1 cellular context compared by ENCODE assay signal in the genomic region with DNA sequence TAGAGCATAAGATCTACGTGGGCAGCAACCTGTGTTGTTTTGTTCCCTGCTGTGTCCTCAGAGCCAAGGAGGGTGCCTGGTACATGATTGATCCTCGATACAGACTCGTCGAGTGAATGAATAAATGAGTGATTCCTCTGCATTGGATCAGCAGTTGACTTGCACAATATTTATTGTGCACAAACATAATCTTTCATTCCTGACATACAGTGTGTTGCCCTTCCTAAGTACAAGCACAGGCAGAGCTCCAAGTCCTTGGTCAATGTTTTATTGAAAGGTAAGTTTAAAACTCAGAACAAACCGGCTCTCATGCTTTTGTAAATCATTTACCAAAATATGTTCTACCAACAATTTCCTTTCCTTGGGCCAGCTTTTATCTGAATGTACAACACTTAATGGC.
TF ChIP-seq lines count a peak whose summit lies in the region.

No MANE protein-coding gene starts in this region.

TF ChIP-seq in HepG2, 621 proteins besides CTCF, POLR2A, EP300 and RAD21 (continued from another document and continues in another):
- 0 out of 2 replicates have a peak, but pooled peaks have one; percentile 28 for TF ChIP-seq JUND (CRISPR knock-in tag; IDR thresholded peaks at IDR 0.05)
- TF ChIP-seq SETDB1 (CRISPR knock-in tag; IDR thresholded peaks at IDR 0.05; ENCODE audit: borderline replicate concordance), result no peak
- TF ChIP-seq GTF3A (CRISPR knock-in tag; conservative IDR thresholded peaks at IDR 0.05), result no peak
- TF ChIP-seq FOXJ3 (CRISPR knock-in tag; IDR thresholded peaks at IDR 0.05; ENCODE audit: borderline replicate concordance), result peak; percentile 52; the same call in 1 of the 2 replicates
- TF ChIP-seq MAFK (conservative IDR thresholded peaks at IDR 0.05 in 1 of 2, IDR thresholded peaks at IDR 0.05 in 1 of 2; ENCODE audit: low read length in 2 of 2), result no peak
- TF ChIP-seq ZNF510 (CRISPR knock-in tag; IDR thresholded peaks at IDR 0.05; ENCODE audit: low read depth), result no peak
- peak; percentile 55 for TF ChIP-seq GATAD2A (CRISPR knock-in tag; IDR thresholded peaks at IDR 0.05)
- TF ChIP-seq ZFP62 (CRISPR knock-in tag; IDR thresholded peaks at IDR 0.05), result no peak
- no peak for TF ChIP-seq GATAD1 (CRISPR knock-in tag; IDR thresholded peaks at IDR 0.05)
- TF ChIP-seq, protein P1, sequence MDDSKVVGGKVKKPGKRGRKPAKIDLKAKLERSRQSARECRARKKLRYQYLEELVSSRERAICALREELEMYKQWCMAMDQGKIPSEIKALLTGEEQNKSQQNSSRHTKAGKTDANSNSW (CRISPR knock-in tag; IDR thresholded peaks at IDR 0.05; ENCODE audit: borderline replicate concordance), result no peak
- no peak for TF ChIP-seq PHF21A (CRISPR knock-in tag; IDR thresholded peaks at IDR 0.05)
- TF ChIP-seq FOXP1 (IDR thresholded peaks at IDR 0.05), result no peak
- TF ChIP-seq FOXP1 (CRISPR knock-in tag; IDR thresholded peaks at IDR 0.05), result peak; percentile 62; the same call in 1 of the 2 replicates
- TF ChIP-seq XBP1 (CRISPR knock-in tag; IDR thresholded peaks at IDR 0.05), result no peak
- 0 out of 2 replicates have a peak, but pooled peaks have one; percentile 40 for TF ChIP-seq ATF1 (CRISPR knock-in tag; IDR thresholded peaks at IDR 0.05)
- TF ChIP-seq, protein P2, sequence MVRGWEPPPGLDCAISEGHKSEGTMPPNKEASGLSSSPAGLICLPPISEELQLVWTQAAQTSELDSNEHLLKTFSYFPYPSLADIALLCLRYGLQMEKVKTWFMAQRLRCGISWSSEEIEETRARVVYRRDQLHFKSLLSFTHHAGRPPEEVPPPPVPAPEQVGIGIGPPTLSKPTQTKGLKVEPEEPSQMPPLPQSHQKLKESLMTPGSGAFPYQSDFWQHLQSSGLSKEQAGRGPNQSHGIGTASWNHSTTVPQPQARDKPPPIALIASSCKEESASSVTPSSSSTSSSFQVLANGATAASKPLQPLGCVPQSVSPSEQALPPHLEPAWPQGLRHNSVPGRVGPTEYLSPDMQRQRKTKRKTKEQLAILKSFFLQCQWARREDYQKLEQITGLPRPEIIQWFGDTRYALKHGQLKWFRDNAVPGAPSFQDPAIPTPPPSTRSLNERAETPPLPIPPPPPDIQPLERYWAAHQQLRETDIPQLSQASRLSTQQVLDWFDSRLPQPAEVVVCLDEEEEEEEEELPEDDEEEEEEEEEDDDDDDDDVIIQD (CRISPR knock-in tag; IDR thresholded peaks at IDR 0.05; ENCODE audit: low read depth), result peak; percentile 13; the same call in 1 of the 2 replicates
- TF ChIP-seq, protein P3, sequence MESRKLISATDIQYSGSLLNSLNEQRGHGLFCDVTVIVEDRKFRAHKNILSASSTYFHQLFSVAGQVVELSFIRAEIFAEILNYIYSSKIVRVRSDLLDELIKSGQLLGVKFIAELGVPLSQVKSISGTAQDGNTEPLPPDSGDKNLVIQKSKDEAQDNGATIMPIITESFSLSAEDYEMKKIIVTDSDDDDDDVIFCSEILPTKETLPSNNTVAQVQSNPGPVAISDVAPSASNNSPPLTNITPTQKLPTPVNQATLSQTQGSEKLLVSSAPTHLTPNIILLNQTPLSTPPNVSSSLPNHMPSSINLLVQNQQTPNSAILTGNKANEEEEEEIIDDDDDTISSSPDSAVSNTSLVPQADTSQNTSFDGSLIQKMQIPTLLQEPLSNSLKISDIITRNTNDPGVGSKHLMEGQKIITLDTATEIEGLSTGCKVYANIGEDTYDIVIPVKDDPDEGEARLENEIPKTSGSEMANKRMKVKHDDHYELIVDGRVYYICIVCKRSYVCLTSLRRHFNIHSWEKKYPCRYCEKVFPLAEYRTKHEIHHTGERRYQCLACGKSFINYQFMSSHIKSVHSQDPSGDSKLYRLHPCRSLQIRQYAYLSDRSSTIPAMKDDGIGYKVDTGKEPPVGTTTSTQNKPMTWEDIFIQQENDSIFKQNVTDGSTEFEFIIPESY (CRISPR knock-in tag; IDR thresholded peaks at IDR 0.05), result no peak
- TF ChIP-seq, protein P4, sequence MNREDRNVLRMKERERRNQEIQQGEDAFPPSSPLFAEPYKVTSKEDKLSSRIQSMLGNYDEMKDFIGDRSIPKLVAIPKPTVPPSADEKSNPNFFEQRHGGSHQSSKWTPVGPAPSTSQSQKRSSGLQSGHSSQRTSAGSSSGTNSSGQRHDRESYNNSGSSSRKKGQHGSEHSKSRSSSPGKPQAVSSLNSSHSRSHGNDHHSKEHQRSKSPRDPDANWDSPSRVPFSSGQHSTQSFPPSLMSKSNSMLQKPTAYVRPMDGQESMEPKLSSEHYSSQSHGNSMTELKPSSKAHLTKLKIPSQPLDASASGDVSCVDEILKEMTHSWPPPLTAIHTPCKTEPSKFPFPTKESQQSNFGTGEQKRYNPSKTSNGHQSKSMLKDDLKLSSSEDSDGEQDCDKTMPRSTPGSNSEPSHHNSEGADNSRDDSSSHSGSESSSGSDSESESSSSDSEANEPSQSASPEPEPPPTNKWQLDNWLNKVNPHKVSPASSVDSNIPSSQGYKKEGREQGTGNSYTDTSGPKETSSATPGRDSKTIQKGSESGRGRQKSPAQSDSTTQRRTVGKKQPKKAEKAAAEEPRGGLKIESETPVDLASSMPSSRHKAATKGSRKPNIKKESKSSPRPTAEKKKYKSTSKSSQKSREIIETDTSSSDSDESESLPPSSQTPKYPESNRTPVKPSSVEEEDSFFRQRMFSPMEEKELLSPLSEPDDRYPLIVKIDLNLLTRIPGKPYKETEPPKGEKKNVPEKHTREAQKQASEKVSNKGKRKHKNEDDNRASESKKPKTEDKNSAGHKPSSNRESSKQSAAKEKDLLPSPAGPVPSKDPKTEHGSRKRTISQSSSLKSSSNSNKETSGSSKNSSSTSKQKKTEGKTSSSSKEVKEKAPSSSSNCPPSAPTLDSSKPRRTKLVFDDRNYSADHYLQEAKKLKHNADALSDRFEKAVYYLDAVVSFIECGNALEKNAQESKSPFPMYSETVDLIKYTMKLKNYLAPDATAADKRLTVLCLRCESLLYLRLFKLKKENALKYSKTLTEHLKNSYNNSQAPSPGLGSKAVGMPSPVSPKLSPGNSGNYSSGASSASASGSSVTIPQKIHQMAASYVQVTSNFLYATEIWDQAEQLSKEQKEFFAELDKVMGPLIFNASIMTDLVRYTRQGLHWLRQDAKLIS (CRISPR knock-in tag; IDR thresholded peaks at IDR 0.05), result no peak
- no peak for TF ChIP-seq MAF1 (CRISPR knock-in tag; IDR thresholded peaks at IDR 0.05; ENCODE audit: borderline replicate concordance)
- peak; percentile 98 for TF ChIP-seq HOXD1 (CRISPR knock-in tag; IDR thresholded peaks at IDR 0.05)
- no peak for TF ChIP-seq ZNF343 (CRISPR knock-in tag; IDR thresholded peaks at IDR 0.05)
- TF ChIP-seq SALL2 (CRISPR knock-in tag; IDR thresholded peaks at IDR 0.05), result no peak
- TF ChIP-seq IKZF1 (IDR thresholded peaks at IDR 0.05), result no peak
- TF ChIP-seq CENPT (CRISPR knock-in tag; IDR thresholded peaks at IDR 0.05; ENCODE audit: low read depth), result no peak
- peak; percentile 84 for TF ChIP-seq ZNF24 (IDR thresholded peaks at IDR 0.05)
- TF ChIP-seq NR3C1 (CRISPR knock-in tag; IDR thresholded peaks at IDR 0.05), result no peak
- no peak for TF ChIP-seq ZSCAN20 (CRISPR knock-in tag; IDR thresholded peaks at IDR 0.05; ENCODE audit: borderline replicate concordance)
- TF ChIP-seq SALL1 (CRISPR knock-in tag; IDR thresholded peaks at IDR 0.05), result peak; percentile 61; the same call in 1 of the 2 replicates
- no peak for TF ChIP-seq SP4 (CRISPR knock-in tag; IDR thresholded peaks at IDR 0.05)
- peak; percentile 77 for TF ChIP-seq CEBPB (IDR thresholded peaks at IDR 0.05; ENCODE audit: borderline replicate concordance, low read depth, low read length)
- TF ChIP-seq RBM39 (IDR thresholded peaks at IDR 0.05; ENCODE audit: low read depth, low read length, poor library complexity, severe bottlenecking), result no peak
- no peak for TF ChIP-seq ARNT2 (CRISPR knock-in tag; IDR thresholded peaks at IDR 0.05; ENCODE audit: low read depth)
- TF ChIP-seq, protein P5, sequence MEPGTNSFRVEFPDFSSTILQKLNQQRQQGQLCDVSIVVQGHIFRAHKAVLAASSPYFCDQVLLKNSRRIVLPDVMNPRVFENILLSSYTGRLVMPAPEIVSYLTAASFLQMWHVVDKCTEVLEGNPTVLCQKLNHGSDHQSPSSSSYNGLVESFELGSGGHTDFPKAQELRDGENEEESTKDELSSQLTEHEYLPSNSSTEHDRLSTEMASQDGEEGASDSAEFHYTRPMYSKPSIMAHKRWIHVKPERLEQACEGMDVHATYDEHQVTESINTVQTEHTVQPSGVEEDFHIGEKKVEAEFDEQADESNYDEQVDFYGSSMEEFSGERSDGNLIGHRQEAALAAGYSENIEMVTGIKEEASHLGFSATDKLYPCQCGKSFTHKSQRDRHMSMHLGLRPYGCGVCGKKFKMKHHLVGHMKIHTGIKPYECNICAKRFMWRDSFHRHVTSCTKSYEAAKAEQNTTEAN (CRISPR knock-in tag; conservative IDR thresholded peaks at IDR 0.05), result peak; percentile 77
- TF ChIP-seq ELF4 (CRISPR knock-in tag; IDR thresholded peaks at IDR 0.05; ENCODE audit: borderline replicate concordance), result no peak
- TF ChIP-seq GATA4 (IDR thresholded peaks at IDR 0.05; ENCODE audit: borderline replicate concordance, low read depth), result no peak
- TF ChIP-seq, protein P6, sequence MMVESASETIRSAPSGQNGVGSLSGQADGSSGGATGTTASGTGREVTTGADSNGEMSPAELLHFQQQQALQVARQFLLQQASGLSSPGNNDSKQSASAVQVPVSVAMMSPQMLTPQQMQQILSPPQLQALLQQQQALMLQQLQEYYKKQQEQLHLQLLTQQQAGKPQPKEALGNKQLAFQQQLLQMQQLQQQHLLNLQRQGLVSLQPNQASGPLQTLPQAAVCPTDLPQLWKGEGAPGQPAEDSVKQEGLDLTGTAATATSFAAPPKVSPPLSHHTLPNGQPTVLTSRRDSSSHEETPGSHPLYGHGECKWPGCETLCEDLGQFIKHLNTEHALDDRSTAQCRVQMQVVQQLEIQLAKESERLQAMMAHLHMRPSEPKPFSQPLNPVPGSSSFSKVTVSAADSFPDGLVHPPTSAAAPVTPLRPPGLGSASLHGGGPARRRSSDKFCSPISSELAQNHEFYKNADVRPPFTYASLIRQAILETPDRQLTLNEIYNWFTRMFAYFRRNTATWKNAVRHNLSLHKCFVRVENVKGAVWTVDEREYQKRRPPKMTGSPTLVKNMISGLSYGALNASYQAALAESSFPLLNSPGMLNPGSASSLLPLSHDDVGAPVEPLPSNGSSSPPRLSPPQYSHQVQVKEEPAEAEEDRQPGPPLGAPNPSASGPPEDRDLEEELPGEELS (CRISPR knock-in tag; IDR thresholded peaks at IDR 0.05), result peak; percentile 58
- TF ChIP-seq, protein P7, sequence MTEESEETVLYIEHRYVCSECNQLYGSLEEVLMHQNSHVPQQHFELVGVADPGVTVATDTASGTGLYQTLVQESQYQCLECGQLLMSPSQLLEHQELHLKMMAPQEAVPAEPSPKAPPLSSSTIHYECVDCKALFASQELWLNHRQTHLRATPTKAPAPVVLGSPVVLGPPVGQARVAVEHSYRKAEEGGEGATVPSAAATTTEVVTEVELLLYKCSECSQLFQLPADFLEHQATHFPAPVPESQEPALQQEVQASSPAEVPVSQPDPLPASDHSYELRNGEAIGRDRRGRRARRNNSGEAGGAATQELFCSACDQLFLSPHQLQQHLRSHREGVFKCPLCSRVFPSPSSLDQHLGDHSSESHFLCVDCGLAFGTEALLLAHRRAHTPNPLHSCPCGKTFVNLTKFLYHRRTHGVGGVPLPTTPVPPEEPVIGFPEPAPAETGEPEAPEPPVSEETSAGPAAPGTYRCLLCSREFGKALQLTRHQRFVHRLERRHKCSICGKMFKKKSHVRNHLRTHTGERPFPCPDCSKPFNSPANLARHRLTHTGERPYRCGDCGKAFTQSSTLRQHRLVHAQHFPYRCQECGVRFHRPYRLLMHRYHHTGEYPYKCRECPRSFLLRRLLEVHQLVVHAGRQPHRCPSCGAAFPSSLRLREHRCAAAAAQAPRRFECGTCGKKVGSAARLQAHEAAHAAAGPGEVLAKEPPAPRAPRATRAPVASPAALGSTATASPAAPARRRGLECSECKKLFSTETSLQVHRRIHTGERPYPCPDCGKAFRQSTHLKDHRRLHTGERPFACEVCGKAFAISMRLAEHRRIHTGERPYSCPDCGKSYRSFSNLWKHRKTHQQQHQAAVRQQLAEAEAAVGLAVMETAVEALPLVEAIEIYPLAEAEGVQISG (CRISPR knock-in tag; IDR thresholded peaks at IDR 0.05), result no peak
- TF ChIP-seq MATR3 (CRISPR knock-in tag; IDR thresholded peaks at IDR 0.05), result no peak
- TF ChIP-seq, protein P8, sequence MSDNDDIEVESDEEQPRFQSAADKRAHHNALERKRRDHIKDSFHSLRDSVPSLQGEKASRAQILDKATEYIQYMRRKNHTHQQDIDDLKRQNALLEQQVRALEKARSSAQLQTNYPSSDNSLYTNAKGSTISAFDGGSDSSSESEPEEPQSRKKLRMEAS (IDR thresholded peaks at IDR 0.05), result no peak
- TF ChIP-seq ZSCAN22 (CRISPR knock-in tag; IDR thresholded peaks at IDR 0.05), result no peak
- TF ChIP-seq, protein P9, sequence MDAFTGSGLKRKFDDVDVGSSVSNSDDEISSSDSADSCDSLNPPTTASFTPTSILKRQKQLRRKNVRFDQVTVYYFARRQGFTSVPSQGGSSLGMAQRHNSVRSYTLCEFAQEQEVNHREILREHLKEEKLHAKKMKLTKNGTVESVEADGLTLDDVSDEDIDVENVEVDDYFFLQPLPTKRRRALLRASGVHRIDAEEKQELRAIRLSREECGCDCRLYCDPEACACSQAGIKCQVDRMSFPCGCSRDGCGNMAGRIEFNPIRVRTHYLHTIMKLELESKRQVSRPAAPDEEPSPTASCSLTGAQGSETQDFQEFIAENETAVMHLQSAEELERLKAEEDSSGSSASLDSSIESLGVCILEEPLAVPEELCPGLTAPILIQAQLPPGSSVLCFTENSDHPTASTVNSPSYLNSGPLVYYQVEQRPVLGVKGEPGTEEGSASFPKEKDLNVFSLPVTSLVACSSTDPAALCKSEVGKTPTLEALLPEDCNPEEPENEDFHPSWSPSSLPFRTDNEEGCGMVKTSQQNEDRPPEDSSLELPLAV (CRISPR knock-in tag; conservative IDR thresholded peaks at IDR 0.05; ENCODE audit: low read depth), result no peak
- TF ChIP-seq, protein P10, sequence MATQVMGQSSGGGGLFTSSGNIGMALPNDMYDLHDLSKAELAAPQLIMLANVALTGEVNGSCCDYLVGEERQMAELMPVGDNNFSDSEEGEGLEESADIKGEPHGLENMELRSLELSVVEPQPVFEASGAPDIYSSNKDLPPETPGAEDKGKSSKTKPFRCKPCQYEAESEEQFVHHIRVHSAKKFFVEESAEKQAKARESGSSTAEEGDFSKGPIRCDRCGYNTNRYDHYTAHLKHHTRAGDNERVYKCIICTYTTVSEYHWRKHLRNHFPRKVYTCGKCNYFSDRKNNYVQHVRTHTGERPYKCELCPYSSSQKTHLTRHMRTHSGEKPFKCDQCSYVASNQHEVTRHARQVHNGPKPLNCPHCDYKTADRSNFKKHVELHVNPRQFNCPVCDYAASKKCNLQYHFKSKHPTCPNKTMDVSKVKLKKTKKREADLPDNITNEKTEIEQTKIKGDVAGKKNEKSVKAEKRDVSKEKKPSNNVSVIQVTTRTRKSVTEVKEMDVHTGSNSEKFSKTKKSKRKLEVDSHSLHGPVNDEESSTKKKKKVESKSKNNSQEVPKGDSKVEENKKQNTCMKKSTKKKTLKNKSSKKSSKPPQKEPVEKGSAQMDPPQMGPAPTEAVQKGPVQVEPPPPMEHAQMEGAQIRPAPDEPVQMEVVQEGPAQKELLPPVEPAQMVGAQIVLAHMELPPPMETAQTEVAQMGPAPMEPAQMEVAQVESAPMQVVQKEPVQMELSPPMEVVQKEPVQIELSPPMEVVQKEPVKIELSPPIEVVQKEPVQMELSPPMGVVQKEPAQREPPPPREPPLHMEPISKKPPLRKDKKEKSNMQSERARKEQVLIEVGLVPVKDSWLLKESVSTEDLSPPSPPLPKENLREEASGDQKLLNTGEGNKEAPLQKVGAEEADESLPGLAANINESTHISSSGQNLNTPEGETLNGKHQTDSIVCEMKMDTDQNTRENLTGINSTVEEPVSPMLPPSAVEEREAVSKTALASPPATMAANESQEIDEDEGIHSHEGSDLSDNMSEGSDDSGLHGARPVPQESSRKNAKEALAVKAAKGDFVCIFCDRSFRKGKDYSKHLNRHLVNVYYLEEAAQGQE (IDR thresholded peaks at IDR 0.05; ENCODE audit: borderline replicate concordance in 1 of 2, low read depth in 1 of 2, low read length in 2 of 2), result no peak
- TF ChIP-seq NR2F2 (IDR thresholded peaks at IDR 0.05; ENCODE audit: borderline replicate concordance, low read depth), result no peak
- no peak for TF ChIP-seq DMAP1 (CRISPR knock-in tag; IDR thresholded peaks at IDR 0.05)
